Comparison of ENCODE assay signal across 10 cellular contexts in genomic region chr20:43433250-43433854, GRCh38.
"Had no signal": no experiment of that assay in that cellular context is flagged by ENCODE, and none has a peak within 500 bp of the region (broad histone marks: within the 10 kb centered on the region; RNA-seq: fewer than 3 reads in every experiment).

No MANE protein-coding gene starts in this region.

- H3K4me2 ChIP-seq: GM23338 had no signal

- H3K4me1 ChIP-seq: HAP-1 had no signal

- FAIRE-seq: H1, H54 had no signal

- H3K36me3 ChIP-seq: HAP-1 had no signal

- H3K4me3 ChIP-seq: GM23248, GM23338, HAP-1 had no signal

- H3K9me3 ChIP-seq: HAP-1 had no signal

- H3K27ac Mint-ChIP-seq: GM23338, H9, HFFc6 had no signal

- ATAC-seq: GM23338 had no signal

- H2AFZ ChIP-seq: GM23248, GM23338 had no signal

- H3K27ac ChIP-seq: GM23248 had no signal

- H3K4me3 Mint-ChIP-seq: GM23338, H9, HFFc6 had no signal

- H3K9ac ChIP-seq: GM23248 had no signal

- DNase-seq: GM23248, GOT3, H7, H9, HCEC 1CT, HFFc6 had no signal
